In genomic region chr11:130522284-130522961, GRCh38 we compare ENCODE assay signal across 8 cellular contexts.
DNase-seq lines count a peak whose midpoint lies in the region; ATAC-seq and TF ChIP-seq lines count a peak whose summit lies in the region.

No MANE protein-coding gene starts in this region.

- H3K27me3 ChIP-seq in osteoblast (ENCODE audit: insufficient read depth, low read length) = no peaks in the 10 kb centered on the region

- no peaks in the 10 kb centered on the region for H3K9me3 ChIP-seq in osteoblast (ENCODE audit: low read depth, low read length)

- H3K4me3 ChIP-seq in osteoblast (ENCODE audit: insufficient read depth, low read length) = no peak overlapping the region

- H4K20me1 ChIP-seq in osteoblast (ENCODE audit: insufficient read depth, low read length) = no peaks in the 10 kb centered on the region

- peak; percentile 62 for DNase-seq in Caki2 (ENCODE audit: low read depth)
- peak; percentile 90 for DNase-seq in RWPE1 (ENCODE audit: low spot score)
- peak; percentile 5 for DNase-seq in foreskin melanocyte
- peak; percentile 97 for DNase-seq in osteoblast (ENCODE audit: insufficient read length, low spot score, missing footprints)
- no peak for DNase-seq in NCI-H1092 (lab: John Stamatoyannopoulos, UW)
- no peak for DNase-seq in stimulated activated CD4-positive, alpha-beta T cell treated with anti-CD3 and anti-CD28 coated beads, Interleukin-1b, Interleukin-23, amount 100 ng/mL, for 48 hours
- no peak for DNase-seq in NCI-H748 treated with DMSO at 0.1 percent for 48 hours (lab: John Stamatoyannopoulos, UW)

- in situ Hi-C loops in Caki2 (cut with HindIII; ENCODE audit: low pct_unique_long_range_greater_than_20kb, low sequenced_read_pairs) = no loop called here

- H3K79me2 ChIP-seq in osteoblast (ENCODE audit: insufficient read depth, low read length) = no peaks in the 10 kb centered on the region

- TF ChIP-seq CTCF in RWPE1 (conservative IDR thresholded peaks at IDR 0.05; ENCODE audit: low read depth) = no peak
- no peak for TF ChIP-seq CTCF in osteoblast (IDR thresholded peaks at IDR 0.05; ENCODE audit: extremely low read depth, low read depth, low read length)

- peaks cover 23% of the 10 kb centered on the region for H3K4me1 ChIP-seq in osteoblast (ENCODE audit: insufficient read depth, low read length)

- peak overlapping the region; percentile 40 for H3K4me2 ChIP-seq in osteoblast (ENCODE audit: insufficient read depth, low read length)

- H3K36me3 ChIP-seq in osteoblast (ENCODE audit: insufficient read depth, low read length) = no peaks in the 10 kb centered on the region

- H3K27ac ChIP-seq in RWPE1 = peak overlapping the region; percentile 56
- H3K27ac ChIP-seq in osteoblast (ENCODE audit: low read depth, low read length) = peak overlapping the region; percentile 88

- CTCF ChIA-PET in RWPE1 (lab: Yijun Ruan, JAX) = interaction anchor here (0.8 kb wide), 1 partner anchor 30 kb away, joined by 3 read pairs; no protein-coding TSS in a partner anchor

- no peak for ATAC-seq in HG02678 (IDR thresholded peaks at IDR 0.05; ENCODE audit: unreplicated experiment)

- peak overlapping the region; percentile 82 for H2AFZ ChIP-seq in osteoblast (ENCODE audit: low read length)

- POLR2A ChIA-PET in RWPE1 (lab: Yijun Ruan, JAX; ENCODE audit: low non-redundant PET) = no interaction called here

Comparison
In these comparisons a context has a peak if more than half of its experiments do, and no peak if none do; other contexts are left out.
1. DNase-seq: peak in Caki2 (single experiment), RWPE1 (single experiment), foreskin melanocyte (single experiment) and osteoblast (single experiment); none in NCI-H1092 (single experiment), stimulated activated CD4-positive, alpha-beta T cell treated with anti-CD3 and anti-CD28 coated beads, Interleukin-1b, Interleukin-23, amount 100 ng/mL, for 48 hours (single experiment) and NCI-H748 treated with DMSO at 0.1 percent for 48 hours (single experiment).